Comparison of ENCODE assay signal across 1 cellular context in genomic region chr3:112990672-112991602, GRCh38.
TF ChIP-seq lines count a peak whose summit lies in the region.

TSS of gene GTPBP8 (plus strand) at chr3:112990984. CDS start at chr3:112991000, 16 bp downstream.

TF ChIP-seq in K562, 482 proteins besides CTCF, POLR2A, EP300 and RAD21 (continued from another document):
- TF ChIP-seq USF2 (CRISPR knock-in tag; IDR thresholded peaks at IDR 0.05) (no peak), SIX5 (IDR thresholded peaks at IDR 0.05; ENCODE audit: borderline replicate concordance in 1 of 2, insufficient read depth in 1 of 2, low read depth in 1 of 2, low read length in 2 of 2) (no peak), GATA2 (CRISPR knock-in tag; IDR thresholded peaks at IDR 0.05) (no peak), CAMTA2 (CRISPR knock-in tag; conservative IDR thresholded peaks at IDR 0.05) (no peak), STAT5A (IDR thresholded peaks at IDR 0.05; ENCODE audit: borderline replicate concordance, low read length) (no peak), KAT2B (IDR thresholded peaks at IDR 0.05; ENCODE audit: low read depth, low read length) (no peak), CCAR2 (IDR thresholded peaks at IDR 0.05; ENCODE audit: low read depth, low read length) (no peak), SMARCE1 (IDR thresholded peaks at IDR 0.05) (no peak), E4F1 (CRISPR knock-in tag; IDR thresholded peaks at IDR 0.05; ENCODE audit: borderline replicate concordance) (no peak), NONO (IDR thresholded peaks at IDR 0.05; ENCODE audit: low read depth in 2 of 2, low read length in 1 of 2) (peak in 1 of 2 experiments; percentile 65; a peak in 2 of 4 replicates), KDM4B (IDR thresholded peaks at IDR 0.05; ENCODE audit: borderline replicate concordance in 2 of 2, low read depth in 1 of 2) (no peak; a peak in 1 of 4 replicates), TSC22D4 (tag; IDR thresholded peaks at IDR 0.05) (no peak), TAF7 (tag; IDR thresholded peaks at IDR 0.05) (peak; percentile 85), HMBOX1 (IDR thresholded peaks at IDR 0.05) (no peak), RAD51 (IDR thresholded peaks at IDR 0.05; ENCODE audit: borderline replicate concordance, low read depth) (no peak), OTX1 (CRISPR knock-in tag; IDR thresholded peaks at IDR 0.05) (no peak), CREBBP (IDR thresholded peaks at IDR 0.05; ENCODE audit: low read depth, low read length) (no peak), SRSF7 (optimal IDR thresholded peaks at IDR 0.05; ENCODE audit: low read depth, low read length) (no peak), MCM5 (IDR thresholded peaks at IDR 0.05; ENCODE audit: low read depth) (no peak), BRD9 (IDR thresholded peaks at IDR 0.05; ENCODE audit: low read depth, partially characterized antibody) (no peak), HES1 (IDR thresholded peaks at IDR 0.05; ENCODE audit: low read depth) (no peak), HOXB6 (CRISPR knock-in tag; IDR thresholded peaks at IDR 0.05; ENCODE audit: borderline replicate concordance) (no peak), FOXJ3 (CRISPR knock-in tag; IDR thresholded peaks at IDR 0.05) (no peak), ZNF57 (CRISPR knock-in tag; IDR thresholded peaks at IDR 0.05) (no peak), FUS (optimal IDR thresholded peaks at IDR 0.05; ENCODE audit: low read depth, low read length) (no peak), GABPB2 (CRISPR knock-in tag; conservative IDR thresholded peaks at IDR 0.05) (no peak), CHD4 (IDR thresholded peaks at IDR 0.05; ENCODE audit: insufficient read depth, insufficient replicate concordance, low read depth, low read length, poor library complexity, severe bottlenecking) (no peak), BCLAF1 (IDR thresholded peaks at IDR 0.05; ENCODE audit: borderline replicate concordance in 1 of 2, control insufficient read depth in 1 of 2, low read depth in 2 of 2, low read length in 1 of 2) (no peak), IRF1 (CRISPR knock-in tag; IDR thresholded peaks at IDR 0.05; ENCODE audit: borderline replicate concordance) (no peak), ZNF134 (CRISPR knock-in tag; conservative IDR thresholded peaks at IDR 0.05) (no peak), CTBP1 (IDR thresholded peaks at IDR 0.05; ENCODE audit: borderline replicate concordance) (peak; percentile 88), PPARD (CRISPR knock-in tag; IDR thresholded peaks at IDR 0.05) (no peak), ZNF707 (CRISPR knock-in tag; conservative IDR thresholded peaks at IDR 0.05) (no peak), REST (CRISPR knock-in tag; IDR thresholded peaks at IDR 0.05; ENCODE audit: low read depth) (no peak), RB1 (IDR thresholded peaks at IDR 0.05; ENCODE audit: low read depth) (no peak), BRF2 (IDR thresholded peaks at IDR 0.05; ENCODE audit: borderline replicate concordance, insufficient read depth, insufficient read length) (no peak), SIRT6 (IDR thresholded peaks at IDR 0.05; ENCODE audit: low read depth, low read length) (no peak), NFRKB (IDR thresholded peaks at IDR 0.05; ENCODE audit: low read depth) (peak; percentile 96), CUX1 (CRISPR knock-in tag; IDR thresholded peaks at IDR 0.05) (no peak), HSF4 (CRISPR knock-in tag; IDR thresholded peaks at IDR 0.05; ENCODE audit: borderline replicate concordance) (no peak)
